In genomic region chr12:29405561-29405960, GRCh38 we compare ENCODE assay signal across 8 cellular contexts.
"Had no signal": no experiment of that assay in that cellular context is flagged by ENCODE, and none has a peak within 500 bp of the region (broad histone marks: within the 10 kb centered on the region; RNA-seq: fewer than 3 reads in every experiment).

No MANE protein-coding gene starts in this region.

- ATAC-seq: GM12878 had no signal

- H3K4me3 ChIP-seq: GM12878 had no signal

- FAIRE-seq: G401.6, GM12878, GM12891, GM12892, GM18507, GM19239 had no signal

- DNase-seq: GDM1, GF-D8 had no signal
